16 cellular contexts compared by ENCODE assay signal in genomic region chr17:78693346-78694083, GRCh38.
"Had no signal": no experiment of that assay in that cellular context is flagged by ENCODE, and none has a peak within 500 bp of the region (broad histone marks: within the 10 kb centered on the region; RNA-seq: fewer than 3 reads in every experiment).

No MANE protein-coding gene starts in this region.

- ATAC-seq: body of pancreas, gastroesophageal sphincter, right cardiac atrium had no signal

- H3K27ac ChIP-seq: body of pancreas, coronary artery, epithelial cell of prostate, gastroesophageal sphincter, SJSA1 had no signal

- DNase-seq: activated CD4-positive, alpha-beta T cell treated with anti-CD3 and anti-CD28 coated beads, Interleukin-2, amount 50 U/mL, for 4 hours; activated CD8-positive, alpha-beta memory T cell treated with anti-CD3 and anti-CD28 coated beads, Interleukin-2, amount 50 U/mL, for 4 hours; activated naive CD4-positive, alpha-beta T cell treated with anti-CD3 and anti-CD28 coated beads for 36 hours; amniotic stem cell; body of pancreas; central memory CD4-positive, alpha-beta T cell; effector CD8-positive, alpha-beta T cell; right cardiac atrium; stimulated activated naive CD4-positive, alpha-beta T cell had no signal

- H3K27me3 ChIP-seq: body of pancreas, gastroesophageal sphincter, SJSA1 had no signal

- H3K27ac Mint-ChIP-seq: activated naive CD4-positive, alpha-beta T cell treated with anti-CD3 and anti-CD28 coated beads for 36 hours; mesothelial cell of epicardium had no signal

- H3K4me1 Mint-ChIP-seq: mesothelial cell of epicardium had no signal

- H3K9me3 Mint-ChIP-seq: activated naive CD4-positive, alpha-beta T cell treated with anti-CD3 and anti-CD28 coated beads for 36 hours; activated T-helper 1 cell treated with anti-CD3 and anti-CD28 coated beads, Interleukin-12 subunit alpha, Interleukin-12 subunit beta, Interleukin-2, Interleukin-4 antibody, amounts not matched to agents 30 ng/mL and 10 ng/mL and 1 ng/mL, durations not matched to agents 14 hours and 24 hours and 36 hours had no signal

- H3K4me3 ChIP-seq: body of pancreas, coronary artery, gastroesophageal sphincter, SJSA1, smooth muscle cell had no signal

- H3K9me3 ChIP-seq: body of pancreas, gastroesophageal sphincter, SJSA1 had no signal

- H3K4me1 ChIP-seq: body of pancreas, gastroesophageal sphincter had no signal

- H3K4me3 Mint-ChIP-seq: activated naive CD4-positive, alpha-beta T cell treated with anti-CD3 and anti-CD28 coated beads for 36 hours; activated T-helper 1 cell treated with anti-CD3 and anti-CD28 coated beads, Interleukin-12 subunit alpha, Interleukin-12 subunit beta, Interleukin-2, Interleukin-4 antibody, amounts not matched to agents 30 ng/mL and 10 ng/mL and 1 ng/mL, durations not matched to agents 14 hours and 24 hours and 36 hours; mesothelial cell of epicardium had no signal
